In the genomic region with DNA sequence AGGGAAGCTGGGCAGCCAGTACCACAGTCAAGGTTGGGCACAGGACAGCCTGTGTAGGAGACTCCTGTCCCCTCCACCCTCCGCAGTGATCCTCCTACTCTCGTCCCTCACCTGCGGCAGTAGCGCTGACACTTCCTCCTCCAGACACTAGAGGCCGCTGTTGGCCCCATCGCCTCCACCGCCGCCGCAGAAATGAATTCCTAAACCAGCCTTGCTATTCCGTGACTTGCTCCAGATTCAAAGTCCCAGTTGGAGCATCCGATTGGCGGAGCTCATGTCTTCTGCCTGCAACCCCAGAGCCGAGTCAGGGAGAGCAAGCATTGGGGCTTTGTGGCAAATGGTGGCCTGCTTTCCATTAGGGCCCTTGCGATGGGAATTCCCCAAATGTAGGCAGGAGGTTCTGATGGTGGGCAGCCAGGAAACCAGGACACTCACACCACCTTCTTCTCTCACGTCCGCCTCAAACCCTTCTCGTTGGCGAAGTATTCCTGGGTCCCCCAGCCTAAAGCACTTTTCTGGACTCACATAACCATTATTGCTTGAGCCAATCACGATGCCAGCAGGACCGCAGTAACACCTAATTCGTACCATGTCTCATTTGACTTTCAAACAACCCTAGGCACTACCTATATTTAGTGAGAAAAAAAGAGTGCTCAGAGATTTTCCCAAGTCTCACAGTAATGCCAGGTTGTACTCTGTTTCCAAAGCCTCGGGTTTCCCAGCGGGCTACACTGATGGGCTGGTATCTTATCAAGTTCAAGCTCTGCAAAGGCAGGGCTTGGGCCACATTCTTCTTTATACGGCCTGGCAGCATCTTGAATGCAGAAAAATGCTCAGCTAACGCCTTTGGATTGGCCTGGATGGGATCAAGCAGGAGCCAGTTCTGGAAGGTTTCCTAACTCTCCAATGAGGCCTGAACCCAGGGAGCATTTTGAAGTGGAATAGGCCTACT, we compare ENCODE assay signal across 7 cellular contexts. TPM values are rescaled to one million over a fixed set of nuclear protein-coding genes. Genes with fewer than 3 reads are reported as not detected.
A peak's percentile ranks its signal among the peaks of the same experiment; 100 is the strongest.
DNase-seq lines count a peak whose midpoint lies in the region; TF ChIP-seq lines count a peak whose summit lies in the region.

No MANE protein-coding gene starts in this region.

- DNase-seq in HK-2 (ENCODE audit: unreplicated experiment) (peak; percentile 89), NOMO-1 treated with DMSO at 0.1 percent for 48 hours (lab: John Stamatoyannopoulos, UW; ENCODE audit: unreplicated experiment) (peak; percentile 46), epithelial cell of esophagus (ENCODE audit: low read depth) (peak; percentile 80), mucosa of gallbladder (ENCODE audit: low spot score) (peak; percentile 83)
- peak; percentile 91 for DNase-seq in activated CD8-positive, alpha-beta memory T cell treated with anti-CD3 and anti-CD28 coated beads, Interleukin-2, amount 50 U/mL, for 48 hours
- peak; percentile 87 for DNase-seq in stimulated activated CD8-positive, alpha-beta memory T cell treated with anti-CD3 and anti-CD28 coated beads, Interleukin-4, amount 100 ng/mL, for 48 hours

- TF ChIP-seq CTCF in epithelial cell of esophagus (IDR thresholded peaks at IDR 0.05; ENCODE audit: insufficient read depth, low read depth, low read length, missing control alignments), result peak; percentile 98

- no peak overlapping the region for H3K4me3 ChIP-seq in epithelial cell of esophagus (ENCODE audit: low read length)

- peak; percentile 31 for TF ChIP-seq POLR2A in GM15510 (IDR thresholded peaks at IDR 0.05; ENCODE audit: borderline replicate concordance, extremely low read depth, insufficient read length)

RNA-seq across cellular contexts. Expression of a gene that starts 1.2 kb away (rescaled TPM):
- total RNA-seq in mucosa of gallbladder, result 161 TPM

RNA-seq across cellular contexts. Expression of a gene that starts 24.3 kb away (rescaled TPM):
- 40.6 TPM for total RNA-seq in mucosa of gallbladder

RNA-seq across cellular contexts. Expression of a gene that starts 24.9 kb away (rescaled TPM):
- not detected for total RNA-seq in mucosa of gallbladder

RNA-seq across cellular contexts. Expression of a gene that starts 31.2 kb away (rescaled TPM):
- total RNA-seq in mucosa of gallbladder, result 0.60 TPM

RNA-seq across cellular contexts. Expression of a gene that starts 32.7 kb away (rescaled TPM):
- total RNA-seq in mucosa of gallbladder, result 27.5 TPM
